In genomic region chr13:97979556-97979955, GRCh38 we compare ENCODE assay signal across 23 cellular contexts. TPM values are rescaled to one million over a fixed set of nuclear protein-coding genes. Genes with fewer than 3 reads are reported as not detected.
DNase-seq lines count a peak whose midpoint lies in the region; ATAC-seq, FAIRE-seq and TF ChIP-seq lines count a peak whose summit lies in the region.
"Had no signal": no experiment of that assay in that cellular context is flagged by ENCODE, and none has a peak within 500 bp of the region (broad histone marks: within the 10 kb centered on the region; RNA-seq: fewer than 3 reads in every experiment).

No MANE protein-coding gene starts in this region.

- H4K91ac ChIP-seq in IMR-90 (ENCODE audit: insufficient read depth, low read depth, low read length), result 0 out of 2 replicates have a peak overlapping the region, but pooled peaks have one; percentile 18

- no peak for DNase-seq in GM19239 (ENCODE audit: insufficient read length, low spot score)
- DNase-seq in IMR-90, result no peak
- DNase-seq in adipocyte (ENCODE audit: low read depth), result no peak
- DNase-seq in nephron progenitor cell, result no peak
- DNase-seq in NCI-H446 treated with DMSO at 0.1 percent for 48 hours (lab: John Stamatoyannopoulos, UW), result no peak
- no peak for DNase-seq in NCI-H345 treated with DMSO at 0.1 percent for 48 hours (lab: John Stamatoyannopoulos, UW; ENCODE audit: unreplicated experiment)
- DNase-seq in GM10248 (ENCODE audit: extremely low spot score), result no peak
- DNase-seq: activated CD4-positive, alpha-beta T cell treated with anti-CD3 and anti-CD28 coated beads, Interleukin-2, amount 50 U/mL, for 4 hours; activated naive CD4-positive, alpha-beta T cell; DMS53; effector CD8-positive, alpha-beta T cell; left colon; natural killer cell; NCI-H146; NCI-H2171; NCI-H69; Right ventricle myocardium superior; thyroid gland had no signal

- H2AFZ ChIP-seq in IMR-90 (replicated peaks; ENCODE audit: low read length, poor library complexity), result no peak overlapping the region

- no peak overlapping the region for H3K14ac ChIP-seq in IMR-90 (replicated peaks; ENCODE audit: low read depth, low read length)

- 0 out of 2 replicates have a peak overlapping the region, but pooled peaks have one; percentile 33 for H3K18ac ChIP-seq in IMR-90 (ENCODE audit: low read depth, low read length)

- H3K4me3 Mint-ChIP-seq in nephron progenitor cell, result no peak overlapping the region
- H3K4me3 Mint-ChIP-seq: T-helper 2 cell treated with Interferon-gamma antibody and Interleukin-4, amounts not matched to agents 5 μg/mL and 100 μg/mL, for 36 hours had no signal

- peak overlapping the region; percentile 34 for H3K4ac ChIP-seq in IMR-90 (ENCODE audit: low read depth, low read length)

- FAIRE-seq in GM19239 (lab: Jason Lieb, UNC), result peak; percentile 14

- no peak overlapping the region for H3K56ac ChIP-seq in IMR-90 (ENCODE audit: extremely low read depth, insufficient read depth, low read length)

- peaks cover 50% of the 10 kb centered on the region for H3K4me1 Mint-ChIP-seq in nephron progenitor cell

- H2BK20ac ChIP-seq in IMR-90 (ENCODE audit: low read depth, low read length), result no peak overlapping the region

- CTCF ChIA-PET in IMR-90 (lab: Yijun Ruan, JAX) (no interaction called here), GM10248 (lab: Yijun Ruan, JAX) (interaction anchor here (1.0 kb wide), 1 partner anchor 674 kb away, joined by 3 read pairs; no protein-coding TSS in a partner anchor)

- no peak overlapping the region for H3K4me2 ChIP-seq in IMR-90 (ENCODE audit: low read depth, low read length)

- peaks cover 35% of the 10 kb centered on the region for H3K36me3 Mint-ChIP-seq in nephron progenitor cell (ENCODE audit: low read depth)

- no peak for TF ChIP-seq CTCF in IMR-90 (conservative IDR thresholded peaks at IDR 0.05; ENCODE audit: low read depth, low read length)
- TF ChIP-seq CTCF in nephron progenitor cell (IDR thresholded peaks at IDR 0.05), result no peak
- TF ChIP-seq CTCF in GM10248 (IDR thresholded peaks at IDR 0.05; ENCODE audit: control extremely low read depth, extremely low read depth, low read depth, missing control alignments), result no peak

- intact Hi-C loops in IMR-90 (cut with micrococcal nuclease), result loop anchor here (10.0 kb wide), 1 partner anchor 95 kb away; no protein-coding TSS in a partner anchor

- H3K4me1 ChIP-seq in IMR-90 (ENCODE audit: control insufficient read depth, insufficient read depth, low read length) (peaks cover 6% of the 10 kb centered on the region), adipocyte (ENCODE audit: control insufficient read depth, insufficient read depth, low read length) (peaks cover 49% of the 10 kb centered on the region)

- BruUV-seq in IMR-90 (replicated peaks; lab: Mats Ljungman, UMichigan), result no TSS peak

- H3K27ac Mint-ChIP-seq in nephron progenitor cell, result peak overlapping the region; percentile 35
- H3K27ac Mint-ChIP-seq: mesothelial cell of epicardium; stimulated activated effector memory CD8-positive, alpha-beta T cell treated with anti-CD3 and anti-CD28 coated beads, Interleukin-12 subunit alpha, Interleukin-12 subunit beta, amount 100 ng/mL, for 72 hours; T-helper 2 cell treated with Interferon-gamma antibody and Interleukin-4, amounts not matched to agents 5 μg/mL and 100 μg/mL, for 36 hours had no signal

- no peak overlapping the region; the same call in 1 of the 2 replicates for H3K23ac ChIP-seq in IMR-90 (ENCODE audit: low read depth, low read length)

- H3K4me3 ChIP-seq in IMR-90 (ENCODE audit: insufficient read depth, low read depth, low read length), result no peak overlapping the region
- H3K4me3 ChIP-seq in adipocyte (ENCODE audit: low read length), result peak overlapping the region; percentile 93
- H3K4me3 ChIP-seq: esophagus muscularis mucosa, thyroid gland had no signal

- H2BK15ac ChIP-seq in IMR-90 (ENCODE audit: low read depth, low read length), result no peak overlapping the region

- H3K9me3 ChIP-seq in IMR-90 (ENCODE audit: control insufficient read depth, insufficient read depth, low read length) (no peaks in the 10 kb centered on the region), adipocyte (ENCODE audit: control insufficient read depth, low read length) (no peaks in the 10 kb centered on the region)
- H3K9me3 ChIP-seq: esophagus muscularis mucosa, thyroid gland had no signal

- H2BK5ac ChIP-seq in IMR-90 (ENCODE audit: low read depth, low read length, poor library complexity, severe bottlenecking), result peak overlapping the region; percentile 52

- H3K9ac ChIP-seq in IMR-90 (ENCODE audit: low read depth, low read length) (no peak overlapping the region), adipocyte (ENCODE audit: low read length) (peak overlapping the region; percentile 97)

- no peak for TF ChIP-seq POLR2A in IMR-90 (IDR thresholded peaks at IDR 0.05; ENCODE audit: low read depth, low read length)

- no peaks in the 10 kb centered on the region for H3K9me3 Mint-ChIP-seq in nephron progenitor cell
- H3K9me3 Mint-ChIP-seq: mesothelial cell of epicardium; natural killer cell; stimulated activated effector memory CD8-positive, alpha-beta T cell treated with anti-CD3 and anti-CD28 coated beads, Interleukin-12 subunit alpha, Interleukin-12 subunit beta, amount 100 ng/mL, for 72 hours; T-helper 2 cell treated with Interferon-gamma antibody and Interleukin-4, amounts not matched to agents 5 μg/mL and 100 μg/mL, for 36 hours had no signal

- no peak overlapping the region for H2AK5ac ChIP-seq in IMR-90 (ENCODE audit: low read depth, low read length)

- no peak overlapping the region for H3K27ac ChIP-seq in IMR-90 (ENCODE audit: insufficient read depth, low read length)
- H3K27ac ChIP-seq: esophagus muscularis mucosa, thyroid gland had no signal

- H3K27me3 ChIP-seq in IMR-90 (ENCODE audit: control insufficient read depth, insufficient read depth, low read length), result no peaks in the 10 kb centered on the region
- no peaks in the 10 kb centered on the region for H3K27me3 ChIP-seq in adipocyte (replicated peaks; ENCODE audit: control insufficient read depth, insufficient read depth, low read length)
- H3K27me3 ChIP-seq: esophagus muscularis mucosa, thyroid gland had no signal

- H4K5ac ChIP-seq in IMR-90 (ENCODE audit: low read depth, low read length), result no peak overlapping the region

- peak overlapping the region in 1 of 2 experiments; percentile 57; a peak in 1 of 4 replicates for H4K8ac ChIP-seq in IMR-90 (ENCODE audit: low read depth in 2 of 2, low read length in 2 of 2)

- dilution Hi-C loops in IMR-90 (cut with HindIII; ENCODE audit: low sequenced_read_pairs, unreplicated experiment), result no loop called here

- no peak overlapping the region for H2AK9ac ChIP-seq in IMR-90 (replicated peaks; ENCODE audit: low read depth, low read length, poor library complexity)

- peaks cover 5% of the 10 kb centered on the region; the same call in 1 of the 2 replicates for H3K9me1 ChIP-seq in IMR-90 (ENCODE audit: insufficient read depth, low read length)

- peaks cover 7% of the 10 kb centered on the region for H4K20me1 ChIP-seq in IMR-90 (ENCODE audit: insufficient read depth, low read length)

- TF ChIP-seq RAD21 in IMR-90 (IDR thresholded peaks at IDR 0.05; ENCODE audit: low read length), result no peak

- H3K27me3 Mint-ChIP-seq in nephron progenitor cell (ENCODE audit: low read depth, poor library complexity), result no peaks in the 10 kb centered on the region

- H3K36me3 ChIP-seq in IMR-90 (ENCODE audit: control insufficient read depth, insufficient read depth, low read length) (peaks cover 6% of the 10 kb centered on the region; the same call in 1 of the 2 replicates), adipocyte (ENCODE audit: control insufficient read depth, insufficient read depth, low read length, severe bottlenecking) (peaks cover 28% of the 10 kb centered on the region)
- H3K36me3 ChIP-seq: thyroid gland had no signal

- in situ Hi-C loops in IMR-90 (cut with MboI; ENCODE audit: low sequenced_read_pairs), result no loop called here

- H3K79me1 ChIP-seq in IMR-90 (ENCODE audit: low read depth in 1 of 2, low read length in 2 of 2), result peaks cover 5 to 26% of the 10 kb centered on the region in 2 experiments

- ATAC-seq in IMR-90 (ENCODE audit: low read depth), result no peak
- ATAC-seq: left colon; natural killer cell; sciatic nerve; stimulated activated effector memory CD8-positive, alpha-beta T cell treated with anti-CD3 and anti-CD28 coated beads, Interleukin-12 subunit alpha, Interleukin-12 subunit beta, amount 100 ng/mL, for 72 hours had no signal

- POLR2A ChIA-PET in IMR-90 (lab: Charles Lee; ENCODE audit: unreplicated experiment) (no interaction called here), GM10248 (lab: Yijun Ruan, JAX) (no interaction called here)

- no peak overlapping the region for H2BK120ac ChIP-seq in IMR-90 (ENCODE audit: low read depth, low read length)

TF ChIP-seq in IMR-90, 13 proteins besides CTCF, POLR2A, EP300 and RAD21:
- TF ChIP-seq USF2 (IDR thresholded peaks at IDR 0.05; ENCODE audit: low read depth, low read length) (no peak), RCOR1 (IDR thresholded peaks at IDR 0.05; ENCODE audit: insufficient replicate concordance, low read length) (no peak), RFX5 (IDR thresholded peaks at IDR 0.05; ENCODE audit: low read depth, low read length) (no peak), MAZ (IDR thresholded peaks at IDR 0.05; ENCODE audit: borderline replicate concordance, low read depth, low read length) (no peak), SMC3 (IDR thresholded peaks at IDR 0.05; ENCODE audit: low read depth, low read length) (no peak)
TF ChIP-seq in IMR-90: peak in this region for 0.

RNA-seq across cellular contexts. Expression of gene IPO5, which starts 26.1 kb away (rescaled TPM):
- 218 and 270 TPM in 2 replicates for total RNA-seq in IMR-90 (2012; rRNA removed)
- 80.8 and 89.2 TPM in 2 replicates for polyA plus RNA-seq in IMR-90 (2012; rRNA removed)
- polyA plus RNA-seq in IMR-90 (2012; cell fraction: cytosol; rRNA removed), result 33.0 and 37.5 TPM in 2 replicates
- polyA plus RNA-seq in IMR-90 (2012; cell fraction: nucleus; rRNA removed; ENCODE audit: low replicate concordance), result 36.9 and 94.7 TPM in 2 replicates
